34 cellular contexts compared by ENCODE assay signal in the genomic region with DNA sequence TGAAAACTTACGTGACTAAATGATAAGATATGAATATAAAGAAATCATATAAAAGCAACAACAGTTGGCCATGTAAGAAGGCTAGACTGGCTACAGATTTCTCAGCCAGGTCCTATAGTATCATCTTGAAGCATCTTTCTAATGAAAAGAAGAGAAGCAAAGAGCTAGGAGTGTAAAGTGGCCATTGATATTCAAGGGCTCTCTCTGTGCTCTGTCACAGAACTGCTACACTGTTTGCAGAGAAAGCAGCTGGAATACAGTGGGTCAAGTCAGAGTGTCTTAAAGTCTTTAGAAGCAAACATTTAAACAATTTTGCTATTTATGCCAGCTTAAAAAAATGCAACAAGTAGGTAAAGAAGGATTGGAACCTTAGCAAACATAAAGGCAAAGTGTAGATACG.
"Had no signal": no experiment of that assay in that cellular context is flagged by ENCODE, and none has a peak within 500 bp of the region (broad histone marks: within the 10 kb centered on the region; RNA-seq: fewer than 3 reads in every experiment).

No MANE protein-coding gene starts in this region.

- H3K36me3 Mint-ChIP-seq: activated naive CD4-positive, alpha-beta T cell treated with anti-CD3 and anti-CD28 coated beads, Interleukin-2, amount 10 ng/mL, durations not matched to agents 7 days and 5 days; activated naive CD4-positive, alpha-beta T cell treated with anti-CD3 and anti-CD28 coated beads, Interleukin-2, amount 50 U/mL, for 72 hours; activated naive CD8-positive, alpha-beta T cell treated with anti-CD3 and anti-CD28 coated beads, Interleukin-2, amount 10 ng/mL, durations not matched to agents 7 days and 5 days; brain had no signal

- H3K27me3 ChIP-seq: ascending aorta, breast epithelium, cardiac muscle cell, dorsolateral prefrontal cortex, gastrocnemius medialis had no signal

- H3K4me3 ChIP-seq: ascending aorta, breast epithelium, cardiac muscle cell, coronary artery, dorsolateral prefrontal cortex, gastrocnemius medialis had no signal

- H3K9me3 Mint-ChIP-seq: activated CD4-positive, alpha-beta memory T cell treated with anti-CD3 and anti-CD28 coated beads, Interleukin-2, amount 10 ng/mL, durations not matched to agents 7 days and 5 days; activated CD4-positive, alpha-beta T cell treated with anti-CD3 and anti-CD28 coated beads, Interleukin-2, amount 10 ng/mL, durations not matched to agents 7 days and 5 days; activated naive CD4-positive, alpha-beta T cell treated with anti-CD3 and anti-CD28 coated beads, Interleukin-2, amount 10 ng/mL, durations not matched to agents 7 days and 5 days; activated naive CD4-positive, alpha-beta T cell treated with anti-CD3 and anti-CD28 coated beads, Interleukin-2, amount 50 U/mL, for 72 hours; activated naive CD8-positive, alpha-beta T cell treated with anti-CD3 and anti-CD28 coated beads, Interleukin-2, amount 10 ng/mL, durations not matched to agents 7 days and 5 days; activated T-cell treated with anti-CD3 and anti-CD28 coated beads, Interleukin-2, amount 50 U/mL, for 24 hours; activated T-cell treated with anti-CD3 and anti-CD28 coated beads, Interleukin-2, amount 50 U/mL, for 72 hours; brain; dendritic cell treated with granulocyte-macrophage colony-stimulating factor and Interleukin-4, amounts not matched to agents 40 ng/mL and 50 ng/mL, for 4 days; endodermal cell; T-helper 2 cell treated with Interferon-gamma antibody and Interleukin-4, amounts not matched to agents 5 μg/mL and 100 μg/mL, for 36 hours had no signal

- H3K4me1 ChIP-seq: ascending aorta, breast epithelium, gastrocnemius medialis had no signal

- H3K4me1 Mint-ChIP-seq: activated CD4-positive, alpha-beta memory T cell treated with anti-CD3 and anti-CD28 coated beads, Interleukin-2, amount 10 ng/mL, durations not matched to agents 7 days and 5 days; activated CD4-positive, alpha-beta T cell treated with anti-CD3 and anti-CD28 coated beads, Interleukin-2, amount 10 ng/mL, durations not matched to agents 7 days and 5 days; activated naive CD4-positive, alpha-beta T cell treated with anti-CD3 and anti-CD28 coated beads, Interleukin-2, amount 10 ng/mL, durations not matched to agents 7 days and 5 days; activated naive CD8-positive, alpha-beta T cell treated with anti-CD3 and anti-CD28 coated beads, Interleukin-2, amount 10 ng/mL, durations not matched to agents 7 days and 5 days; endodermal cell; T-helper 17 cell had no signal

- H3K27me3 Mint-ChIP-seq: activated CD4-positive, alpha-beta memory T cell treated with anti-CD3 and anti-CD28 coated beads, Interleukin-2, amount 10 ng/mL, durations not matched to agents 7 days and 5 days; activated CD4-positive, alpha-beta T cell treated with anti-CD3 and anti-CD28 coated beads, Interleukin-2, amount 10 ng/mL, durations not matched to agents 7 days and 5 days; activated naive CD4-positive, alpha-beta T cell treated with anti-CD3 and anti-CD28 coated beads, Interleukin-2, amount 10 ng/mL, durations not matched to agents 7 days and 5 days; activated naive CD8-positive, alpha-beta T cell treated with anti-CD3 and anti-CD28 coated beads, Interleukin-2, amount 10 ng/mL, durations not matched to agents 7 days and 5 days; activated T-cell treated with anti-CD3 and anti-CD28 coated beads, Interleukin-2, amount 50 U/mL, for 24 hours; dendritic cell treated with granulocyte-macrophage colony-stimulating factor and Interleukin-4, amounts not matched to agents 40 ng/mL and 50 ng/mL, for 4 days; T-helper 17 cell had no signal

- H3K9me3 ChIP-seq: ascending aorta, breast epithelium, gastrocnemius medialis had no signal

- H3K27ac Mint-ChIP-seq: activated CD4-positive, alpha-beta memory T cell treated with anti-CD3 and anti-CD28 coated beads, Interleukin-2, amount 10 ng/mL, durations not matched to agents 7 days and 5 days; activated CD4-positive, alpha-beta T cell treated with anti-CD3 and anti-CD28 coated beads, Interleukin-2, amount 10 ng/mL, durations not matched to agents 7 days and 5 days; activated naive CD4-positive, alpha-beta T cell treated with anti-CD3 and anti-CD28 coated beads, Interleukin-2, amount 10 ng/mL, durations not matched to agents 7 days and 5 days; activated naive CD4-positive, alpha-beta T cell treated with anti-CD3 and anti-CD28 coated beads, Interleukin-2, amount 50 U/mL, for 72 hours; activated naive CD8-positive, alpha-beta T cell treated with anti-CD3 and anti-CD28 coated beads, Interleukin-2, amount 10 ng/mL, durations not matched to agents 7 days and 5 days; activated T-cell treated with anti-CD3 and anti-CD28 coated beads, Interleukin-2, amount 50 U/mL, for 24 hours; activated T-cell treated with anti-CD3 and anti-CD28 coated beads, Interleukin-2, amount 50 U/mL, for 72 hours; brain; dendritic cell treated with granulocyte-macrophage colony-stimulating factor and Interleukin-4, amounts not matched to agents 40 ng/mL and 50 ng/mL, for 4 days; endodermal cell; T-helper 17 cell; T-helper 2 cell treated with Interferon-gamma antibody and Interleukin-4, amounts not matched to agents 5 μg/mL and 100 μg/mL, for 36 hours had no signal

- H3K4me3 Mint-ChIP-seq: activated CD4-positive, alpha-beta memory T cell treated with anti-CD3 and anti-CD28 coated beads, Interleukin-2, amount 10 ng/mL, durations not matched to agents 7 days and 5 days; activated CD4-positive, alpha-beta T cell treated with anti-CD3 and anti-CD28 coated beads, Interleukin-2, amount 10 ng/mL, durations not matched to agents 7 days and 5 days; activated naive CD4-positive, alpha-beta T cell treated with anti-CD3 and anti-CD28 coated beads, Interleukin-2, amount 10 ng/mL, durations not matched to agents 7 days and 5 days; activated naive CD8-positive, alpha-beta T cell treated with anti-CD3 and anti-CD28 coated beads, Interleukin-2, amount 10 ng/mL, durations not matched to agents 7 days and 5 days; activated T-cell treated with anti-CD3 and anti-CD28 coated beads, Interleukin-2, amount 50 U/mL, for 24 hours; activated T-cell treated with anti-CD3 and anti-CD28 coated beads, Interleukin-2, amount 50 U/mL, for 72 hours; brain; dendritic cell treated with granulocyte-macrophage colony-stimulating factor and Interleukin-4, amounts not matched to agents 40 ng/mL and 50 ng/mL, for 4 days; endodermal cell; T-helper 17 cell; T-helper 2 cell treated with Interferon-gamma antibody and Interleukin-4, amounts not matched to agents 5 μg/mL and 100 μg/mL, for 36 hours had no signal

- ATAC-seq: activated naive CD4-positive, alpha-beta T cell treated with anti-CD3 and anti-CD28 coated beads, Interleukin-2, amount 50 U/mL, for 72 hours; activated T-cell treated with anti-CD3 and anti-CD28 coated beads, Interleukin-2, amount 50 U/mL, for 72 hours; esophagus mucosa; gastrocnemius medialis; T-helper 17 cell had no signal

- H3K27ac ChIP-seq: ascending aorta, breast epithelium, cardiac muscle cell, coronary artery, dorsolateral prefrontal cortex, gastrocnemius medialis, WERI-Rb-1 had no signal

- DNase-seq: activated CD4-positive, alpha-beta memory T cell treated with anti-CD3 and anti-CD28 coated beads, Interleukin-2, amount 10 ng/mL, durations not matched to agents 7 days and 5 days; activated CD4-positive, alpha-beta T cell treated with anti-CD3 and anti-CD28 coated beads for 4 hours; activated CD4-positive, alpha-beta T cell treated with anti-CD3 and anti-CD28 coated beads, Interleukin-2, amount 10 ng/mL, durations not matched to agents 7 days and 5 days; activated CD4-positive, alpha-beta T cell treated with anti-CD3 and anti-CD28 coated beads, Interleukin-2, amount 50 U/mL, for 4 hours; activated CD4-positive, CD25-positive, alpha-beta regulatory T cell; activated CD4-positive, CD25-positive, alpha-beta regulatory T cell treated with anti-CD3 and anti-CD28 coated beads, Interleukin-2, amount 50 U/mL, for 72 hours; activated CD8-positive, alpha-beta memory T cell treated with anti-CD3 and anti-CD28 coated beads, Interleukin-2, amount 50 U/mL, for 48 hours; activated gamma-delta T cell; activated naive CD4-positive, alpha-beta T cell; activated naive CD4-positive, alpha-beta T cell treated with anti-CD3 and anti-CD28 coated beads, Interleukin-2, amount 10 ng/mL, durations not matched to agents 7 days and 5 days; activated naive CD8-positive, alpha-beta T cell treated with anti-CD3 and anti-CD28 coated beads, Interleukin-2, amount 10 ng/mL, durations not matched to agents 7 days and 5 days; activated T-cell treated with anti-CD3 and anti-CD28 coated beads for 4 hours; activated T-cell treated with anti-CD3 and anti-CD28 coated beads, Interleukin-2, amount 50 U/mL, for 24 hours; activated T-cell treated with anti-CD3 and anti-CD28 coated beads, Interleukin-2, amount 50 U/mL, for 72 hours; central memory CD4-positive, alpha-beta T cell; cerebellar nuclear complex; dorsolateral prefrontal cortex; effector memory CD4-positive, alpha-beta T cell; endodermal cell; foreskin fibroblast; gastrocnemius medialis; T-helper 1 cell; T-helper 17 cell; T1000; WERI-Rb-1 had no signal

- H3K36me3 ChIP-seq: ascending aorta, breast epithelium, cardiac muscle cell, gastrocnemius medialis, WERI-Rb-1 had no signal
